In genomic region chr10:73940634-73941221, GRCh38 we compare ENCODE assay signal across 1 cellular context.
TF ChIP-seq lines count a peak whose summit lies in the region.

No MANE protein-coding gene starts in this region.

TF ChIP-seq in K562, 482 proteins besides CTCF, POLR2A, EP300 and RAD21 (continued from another document and continues in another):
- TF ChIP-seq HMBOX1 (IDR thresholded peaks at IDR 0.05) (no peak; the same call in 1 of the 2 replicates), MED1 (CRISPR knock-in tag; IDR thresholded peaks at IDR 0.05; ENCODE audit: borderline replicate concordance) (no peak), NR3C1 (CRISPR knock-in tag; IDR thresholded peaks at IDR 0.05) (no peak), BRD4 (IDR thresholded peaks at IDR 0.05) (no peak), NKRF (IDR thresholded peaks at IDR 0.05; ENCODE audit: borderline replicate concordance) (no peak), FOXA1 (IDR thresholded peaks at IDR 0.05; ENCODE audit: borderline replicate concordance) (no peak), DPF2 (IDR thresholded peaks at IDR 0.05) (peak; percentile 69), SMAD2 (IDR thresholded peaks at IDR 0.05; ENCODE audit: low read depth, low read length) (no peak), BRF2 (IDR thresholded peaks at IDR 0.05; ENCODE audit: borderline replicate concordance, insufficient read depth, insufficient read length) (no peak), ATF1 (CRISPR knock-in tag; IDR thresholded peaks at IDR 0.05) (no peak), ATF1 (tag; IDR thresholded peaks at IDR 0.05) (peak; percentile 55), GTF2B (IDR thresholded peaks at IDR 0.05; ENCODE audit: extremely low read depth, insufficient read length) (no peak), AFF1 (IDR thresholded peaks at IDR 0.05; ENCODE audit: low read depth in 1 of 2, partially characterized antibody in 2 of 2) (no peak), SAFB (IDR thresholded peaks at IDR 0.05; ENCODE audit: borderline replicate concordance, low read depth, low read length) (no peak), ZNF212 (CRISPR knock-in tag; IDR thresholded peaks at IDR 0.05) (no peak), XRCC5 (IDR thresholded peaks at IDR 0.05; ENCODE audit: low read depth, low read length) (peak; percentile 84; the same call in 1 of the 2 replicates), UBTF (IDR thresholded peaks at IDR 0.05; ENCODE audit: borderline replicate concordance in 1 of 2, low read depth in 2 of 2, low read length in 2 of 2) (peak; percentile 51 to 67; a peak in 1 of 4 replicates), ZBTB34 (CRISPR knock-in tag; IDR thresholded peaks at IDR 0.05) (no peak), SOX6 (IDR thresholded peaks at IDR 0.05) (peak; percentile 54; the same call in 1 of the 2 replicates), ZNF77 (CRISPR knock-in tag; IDR thresholded peaks at IDR 0.05) (no peak), ETS2 (tag; IDR thresholded peaks at IDR 0.05; ENCODE audit: borderline replicate concordance, poor library complexity, severe bottlenecking) (no peak), ELF4 (CRISPR knock-in tag; IDR thresholded peaks at IDR 0.05) (peak; percentile 8; the same call in 1 of the 2 replicates), ZNF134 (CRISPR knock-in tag; conservative IDR thresholded peaks at IDR 0.05) (no peak), ZFPM2 (CRISPR knock-in tag; IDR thresholded peaks at IDR 0.05) (no peak), KDM2B (CRISPR knock-in tag; IDR thresholded peaks at IDR 0.05) (no peak), ZNF668 (CRISPR knock-in tag; IDR thresholded peaks at IDR 0.05) (no peak), KHSRP (IDR thresholded peaks at IDR 0.05) (no peak), POLR3G (IDR thresholded peaks at IDR 0.05; ENCODE audit: extremely low read depth, insufficient read length, insufficient replicate concordance) (no peak), HDAC1 (IDR thresholded peaks at IDR 0.05) (peak in 1 of 2 experiments; percentile 66; a peak in 2 of 4 replicates), ZMIZ1 (IDR thresholded peaks at IDR 0.05; ENCODE audit: low read depth in 2 of 2, low read length in 2 of 2) (no peak), HDAC2 (IDR thresholded peaks at IDR 0.05) (0 out of 2 replicates have a peak, but pooled peaks have one; percentile 44), RERE (CRISPR knock-in tag; IDR thresholded peaks at IDR 0.05; ENCODE audit: borderline replicate concordance) (no peak), CREB1 (IDR thresholded peaks at IDR 0.05) (0 out of 2 replicates have a peak, but pooled peaks have one; percentile 22), CREB1 (CRISPR knock-in tag; IDR thresholded peaks at IDR 0.05) (peak; percentile 55; the same call in 1 of the 2 replicates), ZSCAN32 (CRISPR knock-in tag; IDR thresholded peaks at IDR 0.05) (no peak)
